In genomic region chr3:106913111-106913698, GRCh38 we compare ENCODE assay signal across 17 cellular contexts.
A peak's percentile ranks its signal among the peaks of the same experiment; 100 is the strongest.
DNase-seq lines count a peak whose midpoint lies in the region; ATAC-seq, FAIRE-seq and TF ChIP-seq lines count a peak whose summit lies in the region.
"Had no signal": no experiment of that assay in that cellular context is flagged by ENCODE, and none has a peak within 500 bp of the region (broad histone marks: within the 10 kb centered on the region; RNA-seq: fewer than 3 reads in every experiment).

No MANE protein-coding gene starts in this region.

- ATAC-seq in stimulated activated naive CD8-positive, alpha-beta T cell treated with anti-CD3 and anti-CD28 coated beads, Interleukin-15, Interleukin-2, amounts not matched to agents 100 U/mL and 50 U/mL, for 24 hours: peak; percentile 28
- no peak for ATAC-seq in HG02763 (IDR thresholded peaks at IDR 0.05; ENCODE audit: unreplicated experiment)
- no peak for ATAC-seq in HG03135 (IDR thresholded peaks at IDR 0.05; ENCODE audit: unreplicated experiment)

- peak overlapping the region; percentile 76 for H3K27ac Mint-ChIP-seq in endodermal cell
- H3K27ac Mint-ChIP-seq: activated naive CD8-positive, alpha-beta T cell treated with anti-CD3 and anti-CD28 coated beads for 36 hours; B cell; T-helper 1 cell treated with Interleukin-12 subunit alpha and Interleukin-12 subunit beta and Interleukin-4 antibody, amounts not matched to agents 30 μg/mL and 1 μg/mL, for 36 hours had no signal

- dilution Hi-C loops in keratinocyte (cut with MboI; ENCODE audit: extremely low pct_ligation_motif_present, low sequenced_read_pairs): no loop called here

- H3K27me3 ChIP-seq in HUES48 (ENCODE audit: control insufficient read depth, insufficient read depth, low read length) (no peaks in the 10 kb centered on the region), endodermal cell (ENCODE audit: control insufficient read depth, insufficient read depth, low read length, poor library complexity, severe bottlenecking) (no peaks in the 10 kb centered on the region), keratinocyte (ENCODE audit: control insufficient read depth, extremely low read depth, insufficient read depth, low read length) (no peaks in the 10 kb centered on the region)

- TF ChIP-seq CTCF in endodermal cell (conservative IDR thresholded peaks at IDR 0.05): no peak
- TF ChIP-seq CTCF in keratinocyte (optimal IDR thresholded peaks at IDR 0.05 in 1 of 3, IDR thresholded peaks at IDR 0.05 in 1 of 3, conservative IDR thresholded peaks at IDR 0.05 in 1 of 3; ENCODE audit: extremely low read depth in 1 of 3, insufficient read depth in 2 of 3, low read length in 3 of 3): no peak

- peaks cover 14% of the 10 kb centered on the region for H3K9me3 ChIP-seq in HUES48 (ENCODE audit: control insufficient read depth, insufficient read depth, low read length)
- H3K9me3 ChIP-seq in endodermal cell (ENCODE audit: control insufficient read depth, low read length): peaks cover 39% of the 10 kb centered on the region
- no peaks in the 10 kb centered on the region for H3K9me3 ChIP-seq in keratinocyte (ENCODE audit: control insufficient read depth, low read depth, low read length)

- no peaks in the 10 kb centered on the region for H3K79me2 ChIP-seq in keratinocyte (ENCODE audit: control insufficient read depth, insufficient read depth, low read length)

- no peak overlapping the region for H3K4me3 Mint-ChIP-seq in endodermal cell
- H3K4me3 Mint-ChIP-seq: activated naive CD8-positive, alpha-beta T cell treated with anti-CD3 and anti-CD28 coated beads for 36 hours; B cell; T-helper 1 cell treated with Interleukin-12 subunit alpha and Interleukin-12 subunit beta and Interleukin-4 antibody, amounts not matched to agents 30 μg/mL and 1 μg/mL, for 36 hours had no signal

- DNase-seq in endodermal cell (peak; percentile 89), keratinocyte (ENCODE audit: low read depth, low spot score) (no peak), NCI-H146 (lab: John Stamatoyannopoulos, UW) (no peak)
- DNase-seq in stimulated activated naive CD8-positive, alpha-beta T cell treated with anti-CD3 and anti-CD28 coated beads, Interleukin-15, Interleukin-2, amounts not matched to agents 100 U/mL and 50 U/mL, for 24 hours: no peak
- no peak for DNase-seq in activated CD4-positive, alpha-beta T cell treated with anti-CD3 and anti-CD28 coated beads for 4 hours
- DNase-seq: activated naive CD8-positive, alpha-beta T cell treated with anti-CD3 and anti-CD28 coated beads for 36 hours; DMS53; KG1; NCI-H1417 treated with DMSO at 0.1 percent for 48 hours; NCI-H524; PC-9 had no signal

- peak overlapping the region; percentile 47 for H2AFZ ChIP-seq in keratinocyte (ENCODE audit: control insufficient read depth, low read length)
- H2AFZ ChIP-seq: PC-9 had no signal

- peak overlapping the region; percentile 48 for H3K4me2 ChIP-seq in keratinocyte (ENCODE audit: control insufficient read depth, extremely low read depth, insufficient read depth, low read depth, low read length)
- H3K4me2 ChIP-seq: PC-9 had no signal

- FAIRE-seq in keratinocyte (lab: Jason Lieb, UNC): no peak
- FAIRE-seq: islet of Langerhans had no signal

- H3K9me1 ChIP-seq in keratinocyte (ENCODE audit: control insufficient read depth, extremely low read depth, insufficient read depth, low read length): no peaks in the 10 kb centered on the region

- peaks cover 24% of the 10 kb centered on the region for H3K9me3 Mint-ChIP-seq in endodermal cell
- H3K9me3 Mint-ChIP-seq: activated naive CD8-positive, alpha-beta T cell treated with anti-CD3 and anti-CD28 coated beads for 36 hours; T-helper 1 cell treated with Interleukin-12 subunit alpha and Interleukin-12 subunit beta and Interleukin-4 antibody, amounts not matched to agents 30 μg/mL and 1 μg/mL, for 36 hours had no signal

- H3K27ac ChIP-seq in HUES48 (ENCODE audit: low read depth, low read length): peak overlapping the region; percentile 97
- H3K27ac ChIP-seq in endodermal cell (ENCODE audit: low read depth, low read length): peak overlapping the region; percentile 70
- no peak overlapping the region for H3K27ac ChIP-seq in keratinocyte (ENCODE audit: control insufficient read depth, insufficient read depth, low read length)
- H3K27ac ChIP-seq: PC-9 had no signal

- H3K36me3 ChIP-seq in HUES48 (ENCODE audit: control insufficient read depth, insufficient read depth, low read length) (no peaks in the 10 kb centered on the region), endodermal cell (ENCODE audit: control insufficient read depth, insufficient read depth, low read length) (peaks cover 6% of the 10 kb centered on the region), keratinocyte (ENCODE audit: control insufficient read depth in 2 of 2, extremely low read depth in 1 of 2, insufficient read depth in 2 of 2, low read length in 2 of 2) (no peaks in the 10 kb centered on the region)

- WGBS in endodermal cell (ENCODE audit: insufficient coverage in 1 of 2, insufficient read length in 1 of 2), 2 experiments: 24 to 68% methylated on average over 4 to 14 of the region's 14 CpGs

- H3K27me3 Mint-ChIP-seq in endodermal cell (ENCODE audit: insufficient read depth): no peaks in the 10 kb centered on the region
- H3K27me3 Mint-ChIP-seq: B cell had no signal

- H3K4me3 ChIP-seq in HUES48 (ENCODE audit: low read depth, low read length): peak overlapping the region; percentile 44
- no peak overlapping the region for H3K4me3 ChIP-seq in endodermal cell (ENCODE audit: low read length)
- H3K4me3 ChIP-seq in keratinocyte (ENCODE audit: control insufficient read depth in 2 of 3, extremely low read depth in 1 of 3, insufficient read depth in 2 of 3, low read depth in 1 of 3, low read length in 3 of 3): no peak overlapping the region
- H3K4me3 ChIP-seq: PC-9 had no signal

- H3K4me1 Mint-ChIP-seq in endodermal cell: peaks cover 13% of the 10 kb centered on the region
- H3K4me1 Mint-ChIP-seq: activated naive CD8-positive, alpha-beta T cell treated with anti-CD3 and anti-CD28 coated beads for 36 hours; B cell had no signal

- peaks cover 3% of the 10 kb centered on the region for H3K36me3 Mint-ChIP-seq in endodermal cell (ENCODE audit: low read depth)
- H3K36me3 Mint-ChIP-seq: activated naive CD8-positive, alpha-beta T cell treated with anti-CD3 and anti-CD28 coated beads for 36 hours had no signal

- H3K4me1 ChIP-seq in HUES48 (ENCODE audit: control insufficient read depth, insufficient read depth, low read length) (peaks cover 45% of the 10 kb centered on the region), endodermal cell (ENCODE audit: control insufficient read depth, insufficient read depth, low read length) (no peaks in the 10 kb centered on the region), keratinocyte (ENCODE audit: control insufficient read depth, extremely low read depth, insufficient read depth, low read length) (peaks cover 6% of the 10 kb centered on the region)

- peak overlapping the region; percentile 73 for H3K9ac ChIP-seq in HUES48 (ENCODE audit: low read depth, low read length)
- H3K9ac ChIP-seq in endodermal cell (ENCODE audit: extremely low read depth, low read length, poor library complexity, severe bottlenecking): no peak overlapping the region
- H3K9ac ChIP-seq in keratinocyte (ENCODE audit: control insufficient read depth, extremely low read depth, insufficient read depth, low read length): no peak overlapping the region

- H4K20me1 ChIP-seq in keratinocyte (ENCODE audit: control insufficient read depth, extremely low read depth, insufficient read depth, low read length): no peaks in the 10 kb centered on the region
